Comparison of ENCODE assay signal across 18 cellular contexts in genomic region chr6:127435717-127436220, GRCh38.
"Had no signal": no experiment of that assay in that cellular context is flagged by ENCODE, and none has a peak within 500 bp of the region (broad histone marks: within the 10 kb centered on the region; RNA-seq: fewer than 3 reads in every experiment).

No MANE protein-coding gene starts in this region.

- DNase-seq: Karpas-422, KG1, MG63, NCI-H1092, NCI-H1105 treated with DMSO at 0.1 percent for 48 hours, NCI-H1417 treated with DMSO at 0.1 percent for 48 hours, NCI-H187, NCI-H2029, NCI-H2081 treated with DMSO at 0.1 percent for 48 hours, NCI-H226, NCI-H446, NCI-H510A, NCI-H524 treated with DMSO at 0.1 percent for 48 hours, PC-3, SHP77 treated with DMSO at 0.1 percent for 48 hours, SJCRH30, T-helper 1 cell had no signal

- H3K9me3 ChIP-seq: MG63, SJCRH30 had no signal

- H3K4me3 ChIP-seq: MG63, SJCRH30 had no signal

- H3K4me1 ChIP-seq: SJCRH30 had no signal

- H3K36me3 ChIP-seq: MG63, SJCRH30 had no signal

- H3K27ac ChIP-seq: HL-60, SJCRH30 had no signal

- H3K27me3 ChIP-seq: MG63, SJCRH30 had no signal
